Comparison of ENCODE assay signal across 10 cellular contexts in the genomic region with DNA sequence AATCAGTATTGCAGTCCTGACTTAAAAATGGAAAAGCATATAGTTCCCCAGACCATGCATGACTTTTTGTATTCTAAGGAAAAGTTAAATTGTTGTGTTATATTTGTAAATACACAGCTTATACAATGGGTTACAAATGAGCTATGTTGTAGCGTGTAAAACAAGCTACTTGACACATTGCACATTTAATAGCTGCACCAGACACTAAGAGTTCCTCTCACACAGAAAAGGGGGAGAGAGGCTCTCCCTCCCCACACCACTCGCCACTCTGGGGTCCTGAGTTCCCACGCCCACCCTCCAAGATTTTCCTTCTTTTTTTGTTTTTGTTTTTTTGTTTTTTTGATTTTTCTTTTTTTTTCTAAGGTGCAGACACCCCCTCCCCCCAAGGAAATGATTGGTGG. TPM values are rescaled to one million over a fixed set of nuclear protein-coding genes. Genes with fewer than 3 reads are reported as not detected.
DNase-seq lines count a peak whose midpoint lies in the region; ATAC-seq and TF ChIP-seq lines count a peak whose summit lies in the region.
"Had no signal": no experiment of that assay in that cellular context is flagged by ENCODE, and none has a peak within 500 bp of the region (broad histone marks: within the 10 kb centered on the region; RNA-seq: fewer than 3 reads in every experiment).

No MANE protein-coding gene starts in this region.

- H3K4me2 ChIP-seq in hepatocyte: peak overlapping the region; percentile 78

- no peak for TF ChIP-seq CTCF in HFFc6 (IDR thresholded peaks at IDR 0.05)
- TF ChIP-seq CTCF in hepatocyte (IDR thresholded peaks at IDR 0.05; ENCODE audit: poor library complexity): no peak
- TF ChIP-seq CTCF in spleen (IDR thresholded peaks at IDR 0.05 in 8 of 11, conservative IDR thresholded peaks at IDR 0.05 in 3 of 11): no peak

- H3K27ac ChIP-seq in hepatocyte (peak overlapping the region; percentile 77), spleen (peak overlapping the region; percentile 29 to 100 (median 100))
- H3K27ac ChIP-seq: SK-N-MC had no signal

- H3K36me3 ChIP-seq in hepatocyte (replicated peaks; ENCODE audit: insufficient read depth, low read depth) (peaks cover 15% of the 10 kb centered on the region), spleen (peaks cover 0 to 84% (median 65%) of the 10 kb centered on the region in 6 donors)

- no peak for TF ChIP-seq POLR2A in spleen (IDR thresholded peaks at IDR 0.05)

- WGBS in hepatocyte (ENCODE audit: low lambda C conversion rate, missing lambda C conversion rate): 98% methylated on average over 3 of the region's 3 CpGs
- 80 to 88% (median 81%) methylated on average over 3 of the region's 3 CpGs for WGBS in spleen, 5 donors

- intact Hi-C loops in spleen (cut with DNase I; ENCODE audit: low total_unique reads): loop anchor here (10.0 kb wide), 1 partner anchor 544 kb away; no protein-coding TSS in a partner anchor

- H3K4me3 Mint-ChIP-seq in HFFc6: peak overlapping the region; percentile 96
- peak overlapping the region; percentile 95 for H3K4me3 Mint-ChIP-seq in activated naive CD8-positive, alpha-beta T cell treated with anti-CD3 and anti-CD28 coated beads for 36 hours
- H3K4me3 Mint-ChIP-seq: H9 had no signal

- H3K36me3 Mint-ChIP-seq in HFFc6 (ENCODE audit: low read depth): peaks cover 84% of the 10 kb centered on the region
- peaks cover 84% of the 10 kb centered on the region for H3K36me3 Mint-ChIP-seq in activated naive CD8-positive, alpha-beta T cell treated with anti-CD3 and anti-CD28 coated beads for 36 hours

- no peaks in the 10 kb centered on the region for H3K9me2 ChIP-seq in hepatocyte (replicated peaks; ENCODE audit: insufficient read depth)

- H3K79me2 ChIP-seq in hepatocyte: peaks cover 59% of the 10 kb centered on the region

- H3K27ac Mint-ChIP-seq in HFFc6: peak overlapping the region; percentile 99
- peak overlapping the region; percentile 78 for H3K27ac Mint-ChIP-seq in activated naive CD8-positive, alpha-beta T cell treated with anti-CD3 and anti-CD28 coated beads for 36 hours

- ATAC-seq in GM21529 (IDR thresholded peaks at IDR 0.05; ENCODE audit: unreplicated experiment): no peak

- peaks cover 41% of the 10 kb centered on the region for H3K9me3 Mint-ChIP-seq in HFFc6
- H3K9me3 Mint-ChIP-seq in activated naive CD8-positive, alpha-beta T cell treated with anti-CD3 and anti-CD28 coated beads for 36 hours: no peaks in the 10 kb centered on the region
- H3K9me3 Mint-ChIP-seq: H9 had no signal

- H3K4me1 ChIP-seq in hepatocyte (ENCODE audit: insufficient read depth): peaks cover 37% of the 10 kb centered on the region
- H3K4me1 ChIP-seq in spleen: peaks cover 50 to 92% (median 75%) of the 10 kb centered on the region in 6 donors

- no peak for DNase-seq in HFFc6
- no peak for DNase-seq in activated naive CD8-positive, alpha-beta T cell treated with anti-CD3 and anti-CD28 coated beads for 36 hours
- no peak for DNase-seq in hepatocyte (ENCODE audit: low spot score)
- no peak for DNase-seq in spleen
- DNase-seq in stimulated activated CD4-positive, alpha-beta T cell treated with anti-CD3 and anti-CD28 coated beads, Interleukin-1b, Interleukin-23, amount 100 ng/mL, for 48 hours: no peak
- no peak for DNase-seq in pons (ENCODE audit: low spot score)
- no peak for DNase-seq in putamen (ENCODE audit: low spot score)

- H3K27me3 Mint-ChIP-seq in HFFc6 (ENCODE audit: insufficient read depth): peaks cover 94% of the 10 kb centered on the region
- H3K27me3 Mint-ChIP-seq in activated naive CD8-positive, alpha-beta T cell treated with anti-CD3 and anti-CD28 coated beads for 36 hours: no peaks in the 10 kb centered on the region

- H2AFZ ChIP-seq in hepatocyte: no peak overlapping the region

- peaks cover 89% of the 10 kb centered on the region for H3K4me1 Mint-ChIP-seq in HFFc6 (ENCODE audit: low read depth)
- peaks cover 73% of the 10 kb centered on the region for H3K4me1 Mint-ChIP-seq in activated naive CD8-positive, alpha-beta T cell treated with anti-CD3 and anti-CD28 coated beads for 36 hours

- H3K4me3 ChIP-seq in hepatocyte (no peak overlapping the region), spleen (peak overlapping the region in 2 of 8 donors; percentile 72 to 93)
- H3K4me3 ChIP-seq: SK-N-MC had no signal

- H3K9me3 ChIP-seq in hepatocyte (ENCODE audit: low read depth): no peaks in the 10 kb centered on the region
- H3K9me3 ChIP-seq in spleen: no peaks in the 10 kb centered on the region

- H4K20me1 ChIP-seq in hepatocyte (ENCODE audit: insufficient read depth, poor library complexity, severe bottlenecking): peaks cover 60% of the 10 kb centered on the region

- H3K27me3 ChIP-seq in hepatocyte (no peaks in the 10 kb centered on the region), spleen (replicated peaks in 1 of 7) (no peaks in the 10 kb centered on the region)

RNA-seq across cellular contexts. Expression of a gene that starts 6.3 kb away (rescaled TPM):
- total RNA-seq in HFFc6 (2021; fragmentation: NEBNext Ultra II Directional; extraction: Animal tissue kit (Norgen Biotek cat#: 25700)): 100 to 1,000 TPM; 114 to 154 (median 142) TPM
- total RNA-seq in activated naive CD8-positive, alpha-beta T cell treated with anti-CD3 and anti-CD28 coated beads for 36 hours: 100 to 1,000 TPM; 117 to 125 TPM
- total RNA-seq in hepatocyte: 157 and 187 TPM in 2 replicates
- 602 and 816 TPM in 2 replicates for polyA plus RNA-seq in hepatocyte
- 100 to 1,000 TPM in 5 of 7 donors, 10 to 100 TPM in 2; 65.0 to 211 (median 135) TPM for total RNA-seq in spleen
- 10 to 100 TPM; 18.8 to 26.6 (median 19.6) TPM for polyA plus RNA-seq in spleen
